ENCODE assay signal across 9 cellular contexts in the genomic region with DNA sequence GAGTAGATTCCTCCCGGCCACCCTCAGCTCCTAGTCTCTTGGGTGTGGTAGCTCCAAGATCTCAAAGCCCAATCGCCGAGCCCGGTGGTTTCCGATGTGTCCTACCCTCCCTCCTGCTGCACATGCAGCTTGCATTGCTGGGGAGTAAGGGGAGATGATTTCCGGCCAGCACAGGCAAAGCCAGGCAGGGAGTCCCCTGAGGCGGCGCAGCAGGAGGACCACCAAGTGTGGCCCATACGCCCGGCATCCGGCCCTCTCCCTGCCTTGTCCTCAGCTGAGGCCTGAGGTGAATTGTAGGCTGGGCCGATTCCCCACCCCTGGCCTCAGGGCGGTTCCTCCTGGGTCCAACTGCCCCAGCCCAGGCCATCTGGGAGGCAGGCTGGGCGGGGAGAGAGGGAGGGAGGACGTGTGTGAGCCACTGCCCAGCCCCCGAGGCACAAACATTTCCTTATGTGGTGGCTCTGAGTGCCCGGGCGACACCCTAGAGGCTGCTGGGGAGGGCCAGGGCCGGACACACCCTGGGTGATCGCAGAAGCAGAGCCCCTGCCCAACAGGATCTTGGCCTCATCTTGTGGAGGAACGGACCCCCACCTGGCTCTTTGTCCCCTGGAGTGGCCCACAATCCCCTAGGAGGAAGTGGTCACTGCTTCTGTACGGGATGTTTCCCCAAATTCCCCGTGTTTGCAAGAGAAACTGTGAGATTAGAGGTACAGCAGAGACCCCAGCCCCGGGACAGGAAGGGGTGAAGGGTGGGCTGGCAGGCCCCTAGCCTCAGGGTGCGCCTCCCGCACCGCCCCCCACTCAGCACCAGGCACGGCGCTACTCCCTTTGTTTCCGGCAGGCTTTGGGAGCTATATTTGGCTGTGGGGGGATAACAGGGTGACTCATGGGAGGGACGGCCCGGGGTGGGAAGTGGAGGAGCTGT. TPM values are rescaled to one million over a fixed set of nuclear protein-coding genes. Genes with fewer than 3 reads are reported as not detected.
A peak's percentile ranks its signal among the peaks of the same experiment; 100 is the strongest.
DNase-seq lines count a peak whose midpoint lies in the region; ATAC-seq, FAIRE-seq and TF ChIP-seq lines count a peak whose summit lies in the region.
"Had no signal": no experiment of that assay in that cellular context is flagged by ENCODE, and none has a peak within 500 bp of the region (broad histone marks: within the 10 kb centered on the region; RNA-seq: fewer than 3 reads in every experiment).

No MANE protein-coding gene starts in this region.

- no peaks in the 10 kb centered on the region for H3K27me3 Mint-ChIP-seq in natural killer cell treated with Interleukin-12 subunit alpha and Interleukin-12 subunit beta and Interleukin-15 and Interleukin-18, amount 100 ng/mL, for 72 hours

- no peaks in the 10 kb centered on the region for H3K9me3 Mint-ChIP-seq in natural killer cell treated with Interleukin-12 subunit alpha and Interleukin-12 subunit beta and Interleukin-15 and Interleukin-18, amount 100 ng/mL, for 72 hours

- peak; percentile 80 for FAIRE-seq in HTR-8/SVneo (lab: Jason Lieb, UNC)
- FAIRE-seq: frontal cortex had no signal

- no peaks in the 10 kb centered on the region for H3K36me3 Mint-ChIP-seq in natural killer cell treated with Interleukin-12 subunit alpha and Interleukin-12 subunit beta and Interleukin-15 and Interleukin-18, amount 100 ng/mL, for 72 hours

- H3K4me3 ChIP-seq in fibroblast of villous mesenchyme (ENCODE audit: low read depth, low read length), result peak overlapping the region; percentile 60

- ATAC-seq in GM21423 (IDR thresholded peaks at IDR 0.05; ENCODE audit: unreplicated experiment), result peak; percentile 51
- peak; percentile 55 to 62 for ATAC-seq in natural killer cell treated with Interleukin-12 subunit alpha and Interleukin-12 subunit beta and Interleukin-15 and Interleukin-18, amount 100 ng/mL, for 72 hours

- H3K27ac Mint-ChIP-seq in natural killer cell treated with Interleukin-12 subunit alpha and Interleukin-12 subunit beta and Interleukin-15 and Interleukin-18, amount 100 ng/mL, for 72 hours, result peak overlapping the region; percentile 69 to 89

- H3K4me3 Mint-ChIP-seq in natural killer cell treated with Interleukin-12 subunit alpha and Interleukin-12 subunit beta and Interleukin-15 and Interleukin-18, amount 100 ng/mL, for 72 hours, result peak overlapping the region; percentile 63

- TF ChIP-seq CTCF in fibroblast of villous mesenchyme (IDR thresholded peaks at IDR 0.05; ENCODE audit: insufficient read depth, low read depth, low read length), result no peak

- peaks cover 12% of the 10 kb centered on the region in 2 donors for H3K4me1 Mint-ChIP-seq in natural killer cell treated with Interleukin-12 subunit alpha and Interleukin-12 subunit beta and Interleukin-15 and Interleukin-18, amount 100 ng/mL, for 72 hours (ENCODE audit: low read depth in 2 of 2)

- DNase-seq in Daoy (ENCODE audit: low read depth) (peak; percentile 94), HTR-8/SVneo (ENCODE audit: insufficient read length, low spot score) (peak; percentile 89), SW 1271 (lab: John Stamatoyannopoulos, UW) (peak; percentile 47 to 70), fibroblast of villous mesenchyme (ENCODE audit: low read depth) (peak; percentile 96), NCI-H187 (lab: John Stamatoyannopoulos, UW) (no peak), NCI-H1694 (lab: John Stamatoyannopoulos, UW) (no peak)
- DNase-seq in natural killer cell treated with Interleukin-12 subunit alpha and Interleukin-12 subunit beta and Interleukin-15 and Interleukin-18, amount 100 ng/mL, for 72 hours (ENCODE audit: low spot score), result peak; percentile 82

RNA-seq across cellular contexts. Expression of gene PTMA, which starts 41.9 kb away (rescaled TPM):
- 969 and 1,053 TPM in 2 replicates for total RNA-seq in Daoy (2014; rRNA removed; shearing (Covaris generic))
- total RNA-seq in fibroblast of villous mesenchyme, result 598 and 694 TPM in 2 replicates
- 1,000 to 10,000 TPM; 1,013 to 1,764 TPM for total RNA-seq in natural killer cell treated with Interleukin-12 subunit alpha and Interleukin-12 subunit beta and Interleukin-15 and Interleukin-18, amount 100 ng/mL, for 72 hours

Comparison
In these comparisons a context has a peak if more than half of its experiments do, and no peak if none do; other contexts are left out.
1. DNase-seq: peak in Daoy (single experiment), HTR-8/SVneo (single experiment), SW 1271 (2 of 2), fibroblast of villous mesenchyme (single experiment) and natural killer cell treated with Interleukin-12 subunit alpha and Interleukin-12 subunit beta and Interleukin-15 and Interleukin-18, amount 100 ng/mL, for 72 hours (single experiment); none in NCI-H187 (0 of 2) and NCI-H1694 (single experiment).